8 cellular contexts compared by ENCODE assay signal in the genomic region with DNA sequence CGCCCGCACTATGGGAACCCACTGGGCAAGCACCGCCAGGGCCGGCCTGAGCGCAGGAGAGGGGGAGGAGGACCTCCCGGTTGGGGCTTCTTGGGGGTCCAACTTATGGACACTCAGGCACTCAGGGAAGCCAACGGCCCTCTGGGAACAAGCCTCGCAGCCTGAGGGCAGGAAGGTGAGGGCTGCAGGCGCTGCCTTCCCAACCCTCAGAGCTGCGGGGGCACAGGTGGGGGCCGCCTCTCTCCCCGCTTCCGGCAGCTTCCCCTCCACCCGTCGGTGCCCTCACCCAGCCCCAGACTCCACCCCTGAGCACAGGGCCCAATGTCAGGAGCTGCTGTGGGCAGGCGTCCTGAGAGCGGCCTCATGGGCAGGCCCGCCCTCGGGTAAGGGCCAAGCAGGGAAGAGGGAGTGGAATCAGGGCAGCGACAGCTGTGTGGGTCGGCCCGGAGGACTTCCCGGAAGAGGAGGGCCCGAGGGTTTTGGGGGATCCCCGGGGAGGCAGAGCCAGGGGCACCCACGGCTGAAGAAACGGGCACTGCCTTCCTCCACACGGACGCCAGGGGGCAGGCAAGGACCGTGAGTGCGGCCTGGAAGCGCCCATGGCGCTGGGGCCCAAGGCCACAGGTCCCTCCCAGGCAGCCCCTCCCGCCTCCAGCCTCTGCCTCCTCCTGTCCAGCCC. TPM values are rescaled to one million over a fixed set of nuclear protein-coding genes. Genes with fewer than 3 reads are reported as not detected.
DNase-seq lines count a peak whose midpoint lies in the region; ATAC-seq and TF ChIP-seq lines count a peak whose summit lies in the region.

No MANE protein-coding gene starts in this region.

- H3K9ac ChIP-seq in fibroblast of lung (ENCODE audit: insufficient read depth, low read length) = peak overlapping the region; percentile 30

- H3K27ac ChIP-seq in fibroblast of lung (ENCODE audit: insufficient read depth, low read length) = no peak overlapping the region

- peak overlapping the region in 1 of 4 experiments; percentile 28 for H3K4me3 ChIP-seq in fibroblast of lung (replicated peaks in 1 of 4; ENCODE audit: control extremely low read depth in 1 of 4, insufficient read depth in 1 of 4, low read depth in 3 of 4, low read length in 4 of 4)

- H3K36me3 ChIP-seq in fibroblast of lung (ENCODE audit: control insufficient read depth, insufficient read depth, low read length) = no peaks in the 10 kb centered on the region

- TF ChIP-seq EP300 in Ishikawa (IDR thresholded peaks at IDR 0.05; ENCODE audit: borderline replicate concordance) = peak; percentile 53; the same call in 1 of the 2 replicates

- H3K4me2 ChIP-seq in fibroblast of lung (ENCODE audit: extremely low read depth, insufficient read depth, low read length) = peak overlapping the region; percentile 8

- H3K4me3 Mint-ChIP-seq in natural killer cell treated with Interleukin-12 subunit alpha and Interleukin-12 subunit beta and Interleukin-15 and Interleukin-18, amount 100 ng/mL, for 72 hours = peak overlapping the region; percentile 76

- no peaks in the 10 kb centered on the region for H3K9me3 ChIP-seq in fibroblast of lung (ENCODE audit: control insufficient read depth, insufficient read depth, low read depth, low read length)

- no peaks in the 10 kb centered on the region for H3K27me3 ChIP-seq in fibroblast of lung (ENCODE audit: control insufficient read depth, insufficient read depth, low read length)

- no peaks in the 10 kb centered on the region for H3K9me3 Mint-ChIP-seq in natural killer cell treated with Interleukin-12 subunit alpha and Interleukin-12 subunit beta and Interleukin-15 and Interleukin-18, amount 100 ng/mL, for 72 hours

- no peaks in the 10 kb centered on the region for H3K79me2 ChIP-seq in fibroblast of lung (ENCODE audit: control insufficient read depth, insufficient read depth, low read length)

- TF ChIP-seq RAD21 in Ishikawa (IDR thresholded peaks at IDR 0.05; ENCODE audit: low read depth) = peak; percentile 95

- peak; percentile 65 for ATAC-seq in GM21717 (IDR thresholded peaks at IDR 0.05; ENCODE audit: unreplicated experiment)
- ATAC-seq in natural killer cell treated with Interleukin-12 subunit alpha and Interleukin-12 subunit beta and Interleukin-15 and Interleukin-18, amount 100 ng/mL, for 72 hours = peak; percentile 97
- ATAC-seq in stimulated activated naive CD8-positive, alpha-beta T cell treated with anti-CD3 and anti-CD28 coated beads, Interleukin-15, Interleukin-2, amounts not matched to agents 100 U/mL and 50 U/mL, for 24 hours = peak; percentile 97

- H4K20me1 ChIP-seq in fibroblast of lung (ENCODE audit: control insufficient read depth, extremely low read depth, insufficient read depth, low read length) = no peaks in the 10 kb centered on the region

- H2AFZ ChIP-seq in fibroblast of lung (ENCODE audit: low read length) = peak overlapping the region; percentile 61

- peak overlapping the region; percentile 63 to 73 for H3K27ac Mint-ChIP-seq in natural killer cell treated with Interleukin-12 subunit alpha and Interleukin-12 subunit beta and Interleukin-15 and Interleukin-18, amount 100 ng/mL, for 72 hours

- H3K36me3 Mint-ChIP-seq in natural killer cell treated with Interleukin-12 subunit alpha and Interleukin-12 subunit beta and Interleukin-15 and Interleukin-18, amount 100 ng/mL, for 72 hours = no peaks in the 10 kb centered on the region

- H3K4me1 ChIP-seq in fibroblast of lung (ENCODE audit: control insufficient read depth, extremely low read depth, insufficient read depth, low read length) = peaks cover 5% of the 10 kb centered on the region

- DNase-seq in Daoy (ENCODE audit: low read depth) (peak; percentile 92), fibroblast of lung (ENCODE audit: low read depth in 2 of 2) (peak; percentile 79 to 91)
- DNase-seq in activated T-cell treated with anti-CD3 and anti-CD28 coated beads, Interleukin-2, amount 50 U/mL, for 48 hours = peak; percentile 97 to 98
- peak; percentile 98 for DNase-seq in natural killer cell treated with Interleukin-12 subunit alpha and Interleukin-12 subunit beta and Interleukin-15 and Interleukin-18, amount 100 ng/mL, for 72 hours (ENCODE audit: low spot score)
- DNase-seq in stimulated activated naive CD8-positive, alpha-beta T cell treated with anti-CD3 and anti-CD28 coated beads, Interleukin-15, Interleukin-2, amounts not matched to agents 100 U/mL and 50 U/mL, for 24 hours = peak; percentile 95

- H3K27me3 Mint-ChIP-seq in natural killer cell treated with Interleukin-12 subunit alpha and Interleukin-12 subunit beta and Interleukin-15 and Interleukin-18, amount 100 ng/mL, for 72 hours = no peaks in the 10 kb centered on the region

- peak; percentile 73 to 91 for TF ChIP-seq CTCF in fibroblast of lung (conservative IDR thresholded peaks at IDR 0.05 in 1 of 2, IDR thresholded peaks at IDR 0.05 in 1 of 2; ENCODE audit: low read depth in 1 of 2, low read length in 2 of 2)

- H3K4me1 Mint-ChIP-seq in natural killer cell treated with Interleukin-12 subunit alpha and Interleukin-12 subunit beta and Interleukin-15 and Interleukin-18, amount 100 ng/mL, for 72 hours (ENCODE audit: low read depth in 2 of 2) = peaks cover 0 to 12% of the 10 kb centered on the region in 2 donors

TF ChIP-seq in Ishikawa, 13 proteins besides CTCF, POLR2A, EP300 and RAD21 (continues in another document):
- TF ChIP-seq, protein P1, sequence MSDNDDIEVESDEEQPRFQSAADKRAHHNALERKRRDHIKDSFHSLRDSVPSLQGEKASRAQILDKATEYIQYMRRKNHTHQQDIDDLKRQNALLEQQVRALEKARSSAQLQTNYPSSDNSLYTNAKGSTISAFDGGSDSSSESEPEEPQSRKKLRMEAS (IDR thresholded peaks at IDR 0.05) = peak; percentile 74
- TF ChIP-seq EGR1 (IDR thresholded peaks at IDR 0.05) = peak; percentile 58
- TF ChIP-seq, protein P2, sequence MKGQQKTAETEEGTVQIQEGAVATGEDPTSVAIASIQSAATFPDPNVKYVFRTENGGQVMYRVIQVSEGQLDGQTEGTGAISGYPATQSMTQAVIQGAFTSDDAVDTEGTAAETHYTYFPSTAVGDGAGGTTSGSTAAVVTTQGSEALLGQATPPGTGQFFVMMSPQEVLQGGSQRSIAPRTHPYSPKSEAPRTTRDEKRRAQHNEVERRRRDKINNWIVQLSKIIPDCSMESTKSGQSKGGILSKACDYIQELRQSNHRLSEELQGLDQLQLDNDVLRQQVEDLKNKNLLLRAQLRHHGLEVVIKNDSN (IDR thresholded peaks at IDR 0.05) = 0 out of 2 replicates have a peak, but pooled peaks have one; percentile 15

RNA-seq across cellular contexts. Expression of a gene that starts 0.5 kb away (rescaled TPM):
- total RNA-seq in Daoy (2014; rRNA removed; shearing (Covaris generic)) = not detected in 2 replicates
- 0.49 TPM for polyA plus RNA-seq in PFSK-1 (2012; ENCODE audit: insufficient read length, low read depth)
- total RNA-seq in fibroblast of lung = under 0.01 and 0.17 TPM in 2 replicates
- not detected in 2 replicates for polyA plus RNA-seq in fibroblast of lung
- polyA plus RNA-seq in fibroblast of lung (2012) = 0.05 and 0.07 TPM in 2 replicates
- not detected in 2 replicates for polyA minus RNA-seq in fibroblast of lung (ENCODE audit: low replicate concordance)
- total RNA-seq in natural killer cell treated with Interleukin-12 subunit alpha and Interleukin-12 subunit beta and Interleukin-15 and Interleukin-18, amount 100 ng/mL, for 72 hours = under 1 TPM in 1 of 2 donors, not detected in 1; 0.19 TPM

RNA-seq across cellular contexts. Expression of a gene that starts 9.9 kb away (rescaled TPM):
- total RNA-seq in Daoy (2014; rRNA removed; shearing (Covaris generic)) = not detected in 2 replicates
- 0.19 TPM for polyA plus RNA-seq in PFSK-1 (2012; ENCODE audit: insufficient read length, low read depth)
- total RNA-seq in fibroblast of lung = not detected in 2 replicates
- not detected in 2 replicates for polyA plus RNA-seq in fibroblast of lung
- not detected in 2 replicates for polyA plus RNA-seq in fibroblast of lung (2012)
- not detected in 2 replicates for polyA minus RNA-seq in fibroblast of lung (ENCODE audit: low replicate concordance)
- total RNA-seq in natural killer cell treated with Interleukin-12 subunit alpha and Interleukin-12 subunit beta and Interleukin-15 and Interleukin-18, amount 100 ng/mL, for 72 hours = not detected

RNA-seq across cellular contexts. Expression of a gene that starts 16.3 kb away (rescaled TPM):
- total RNA-seq in Daoy (2014; rRNA removed; shearing (Covaris generic)) = not detected in 2 replicates
- polyA plus RNA-seq in PFSK-1 (2012; ENCODE audit: insufficient read length, low read depth) = not detected
- total RNA-seq in fibroblast of lung = 1.0 and 1.7 TPM in 2 replicates
- 0.18 and 0.22 TPM in 2 replicates for polyA plus RNA-seq in fibroblast of lung
- polyA plus RNA-seq in fibroblast of lung (2012) = 0.51 and 0.53 TPM in 2 replicates
- polyA minus RNA-seq in fibroblast of lung (ENCODE audit: low replicate concordance) = 0.11 and 0.31 TPM in 2 replicates
- total RNA-seq in natural killer cell treated with Interleukin-12 subunit alpha and Interleukin-12 subunit beta and Interleukin-15 and Interleukin-18, amount 100 ng/mL, for 72 hours = under 1 TPM; 0.31 to 0.39 TPM

RNA-seq across cellular contexts. Expression of a gene that starts 17.1 kb away (rescaled TPM):
- 30.6 and 39.0 TPM in 2 replicates for total RNA-seq in Daoy (2014; rRNA removed; shearing (Covaris generic))
- polyA plus RNA-seq in PFSK-1 (2012; ENCODE audit: insufficient read length, low read depth) = 283 TPM
- 39.5 and 58.0 TPM in 2 replicates for total RNA-seq in fibroblast of lung
- polyA plus RNA-seq in fibroblast of lung = 29.7 and 34.0 TPM in 2 replicates
- 352 and 430 TPM in 2 replicates for polyA plus RNA-seq in fibroblast of lung (2012)
- polyA minus RNA-seq in fibroblast of lung (ENCODE audit: low replicate concordance) = 38.1 and 71.2 TPM in 2 replicates
- 10 to 100 TPM; 66.4 to 96.9 TPM for total RNA-seq in natural killer cell treated with Interleukin-12 subunit alpha and Interleukin-12 subunit beta and Interleukin-15 and Interleukin-18, amount 100 ng/mL, for 72 hours

RNA-seq across cellular contexts. Expression of a gene that starts 36.4 kb away (rescaled TPM):
- 19.2 and 19.3 TPM in 2 replicates for total RNA-seq in Daoy (2014; rRNA removed; shearing (Covaris generic))
- 13.6 TPM for polyA plus RNA-seq in PFSK-1 (2012; ENCODE audit: insufficient read length, low read depth)
- 40.6 and 47.6 TPM in 2 replicates for total RNA-seq in fibroblast of lung
- 3.3 and 6.2 TPM in 2 replicates for polyA plus RNA-seq in fibroblast of lung
- 9.7 and 15.1 TPM in 2 replicates for polyA plus RNA-seq in fibroblast of lung (2012)
- polyA minus RNA-seq in fibroblast of lung (ENCODE audit: low replicate concordance) = 35.0 and 50.3 TPM in 2 replicates
- 10 to 100 TPM; 19.6 to 27.6 TPM for total RNA-seq in natural killer cell treated with Interleukin-12 subunit alpha and Interleukin-12 subunit beta and Interleukin-15 and Interleukin-18, amount 100 ng/mL, for 72 hours
